ENCODE assay signal across 1 cellular context in the genomic region with DNA sequence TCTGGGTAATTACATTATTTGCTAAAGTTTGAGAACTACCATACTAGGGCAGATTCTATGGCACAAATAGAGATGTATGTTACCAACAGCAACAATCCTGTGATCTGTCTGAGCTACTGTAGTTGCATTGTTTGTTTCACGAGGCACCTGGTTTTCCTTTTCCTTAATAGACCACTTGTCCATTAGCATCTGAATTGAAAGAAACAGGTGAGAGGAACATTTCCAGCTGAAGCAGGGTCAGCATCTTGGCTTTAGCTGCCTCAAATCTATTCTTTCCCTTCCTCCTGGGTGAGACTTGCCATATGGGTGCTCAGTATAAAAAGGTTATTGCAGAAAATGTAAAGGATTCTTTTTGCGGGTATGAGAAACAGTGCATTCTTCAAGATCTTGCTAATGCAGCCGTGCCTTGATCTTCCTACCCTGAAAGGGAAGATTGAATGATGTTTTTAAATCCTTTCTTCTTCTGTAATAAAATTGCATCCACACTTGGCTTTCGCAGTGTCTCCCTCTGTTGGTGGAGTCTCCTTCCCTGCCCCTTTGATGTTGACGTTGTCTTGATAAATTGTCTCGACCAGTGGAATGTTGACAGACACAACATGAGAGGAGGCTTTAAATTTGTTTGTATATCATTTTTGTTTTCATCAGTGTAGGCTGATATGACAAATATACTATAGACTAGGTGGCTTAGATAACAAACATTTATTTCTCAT.
TF ChIP-seq lines count a peak whose summit lies in the region.

No MANE protein-coding gene starts in this region.

TF ChIP-seq in GM23338, 12 proteins besides CTCF, POLR2A, EP300 and RAD21 (continued from another document):
- no peak for TF ChIP-seq ZNF331 (CRISPR knock-in tag; IDR thresholded peaks at IDR 0.05; ENCODE audit: low read depth)
- no peak for TF ChIP-seq ZNF114 (CRISPR knock-in tag; IDR thresholded peaks at IDR 0.05)
- TF ChIP-seq JUNB (IDR thresholded peaks at IDR 0.05; ENCODE audit: unreplicated experiment), result no peak
- TF ChIP-seq STAT1 (IDR thresholded peaks at IDR 0.05; ENCODE audit: unreplicated experiment), result no peak
- TF ChIP-seq POLR2AphosphoS5 (IDR thresholded peaks at IDR 0.05; ENCODE audit: low read depth), result no peak
- TF ChIP-seq, protein P1, sequence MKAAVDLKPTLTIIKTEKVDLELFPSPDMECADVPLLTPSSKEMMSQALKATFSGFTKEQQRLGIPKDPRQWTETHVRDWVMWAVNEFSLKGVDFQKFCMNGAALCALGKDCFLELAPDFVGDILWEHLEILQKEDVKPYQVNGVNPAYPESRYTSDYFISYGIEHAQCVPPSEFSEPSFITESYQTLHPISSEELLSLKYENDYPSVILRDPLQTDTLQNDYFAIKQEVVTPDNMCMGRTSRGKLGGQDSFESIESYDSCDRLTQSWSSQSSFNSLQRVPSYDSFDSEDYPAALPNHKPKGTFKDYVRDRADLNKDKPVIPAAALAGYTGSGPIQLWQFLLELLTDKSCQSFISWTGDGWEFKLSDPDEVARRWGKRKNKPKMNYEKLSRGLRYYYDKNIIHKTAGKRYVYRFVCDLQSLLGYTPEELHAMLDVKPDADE (IDR thresholded peaks at IDR 0.05), result no peak
- TF ChIP-seq, protein P2, sequence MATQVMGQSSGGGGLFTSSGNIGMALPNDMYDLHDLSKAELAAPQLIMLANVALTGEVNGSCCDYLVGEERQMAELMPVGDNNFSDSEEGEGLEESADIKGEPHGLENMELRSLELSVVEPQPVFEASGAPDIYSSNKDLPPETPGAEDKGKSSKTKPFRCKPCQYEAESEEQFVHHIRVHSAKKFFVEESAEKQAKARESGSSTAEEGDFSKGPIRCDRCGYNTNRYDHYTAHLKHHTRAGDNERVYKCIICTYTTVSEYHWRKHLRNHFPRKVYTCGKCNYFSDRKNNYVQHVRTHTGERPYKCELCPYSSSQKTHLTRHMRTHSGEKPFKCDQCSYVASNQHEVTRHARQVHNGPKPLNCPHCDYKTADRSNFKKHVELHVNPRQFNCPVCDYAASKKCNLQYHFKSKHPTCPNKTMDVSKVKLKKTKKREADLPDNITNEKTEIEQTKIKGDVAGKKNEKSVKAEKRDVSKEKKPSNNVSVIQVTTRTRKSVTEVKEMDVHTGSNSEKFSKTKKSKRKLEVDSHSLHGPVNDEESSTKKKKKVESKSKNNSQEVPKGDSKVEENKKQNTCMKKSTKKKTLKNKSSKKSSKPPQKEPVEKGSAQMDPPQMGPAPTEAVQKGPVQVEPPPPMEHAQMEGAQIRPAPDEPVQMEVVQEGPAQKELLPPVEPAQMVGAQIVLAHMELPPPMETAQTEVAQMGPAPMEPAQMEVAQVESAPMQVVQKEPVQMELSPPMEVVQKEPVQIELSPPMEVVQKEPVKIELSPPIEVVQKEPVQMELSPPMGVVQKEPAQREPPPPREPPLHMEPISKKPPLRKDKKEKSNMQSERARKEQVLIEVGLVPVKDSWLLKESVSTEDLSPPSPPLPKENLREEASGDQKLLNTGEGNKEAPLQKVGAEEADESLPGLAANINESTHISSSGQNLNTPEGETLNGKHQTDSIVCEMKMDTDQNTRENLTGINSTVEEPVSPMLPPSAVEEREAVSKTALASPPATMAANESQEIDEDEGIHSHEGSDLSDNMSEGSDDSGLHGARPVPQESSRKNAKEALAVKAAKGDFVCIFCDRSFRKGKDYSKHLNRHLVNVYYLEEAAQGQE (IDR thresholded peaks at IDR 0.05; ENCODE audit: unreplicated experiment), result no peak
- no peak for TF ChIP-seq CREB1 (CRISPR knock-in tag; IDR thresholded peaks at IDR 0.05; ENCODE audit: low read depth)
- TF ChIP-seq NANOG (IDR thresholded peaks at IDR 0.05; ENCODE audit: borderline replicate concordance), result no peak
- no peak for TF ChIP-seq EZH2phosphoT487 (IDR thresholded peaks at IDR 0.05; ENCODE audit: unreplicated experiment)
- TF ChIP-seq, protein P3, sequence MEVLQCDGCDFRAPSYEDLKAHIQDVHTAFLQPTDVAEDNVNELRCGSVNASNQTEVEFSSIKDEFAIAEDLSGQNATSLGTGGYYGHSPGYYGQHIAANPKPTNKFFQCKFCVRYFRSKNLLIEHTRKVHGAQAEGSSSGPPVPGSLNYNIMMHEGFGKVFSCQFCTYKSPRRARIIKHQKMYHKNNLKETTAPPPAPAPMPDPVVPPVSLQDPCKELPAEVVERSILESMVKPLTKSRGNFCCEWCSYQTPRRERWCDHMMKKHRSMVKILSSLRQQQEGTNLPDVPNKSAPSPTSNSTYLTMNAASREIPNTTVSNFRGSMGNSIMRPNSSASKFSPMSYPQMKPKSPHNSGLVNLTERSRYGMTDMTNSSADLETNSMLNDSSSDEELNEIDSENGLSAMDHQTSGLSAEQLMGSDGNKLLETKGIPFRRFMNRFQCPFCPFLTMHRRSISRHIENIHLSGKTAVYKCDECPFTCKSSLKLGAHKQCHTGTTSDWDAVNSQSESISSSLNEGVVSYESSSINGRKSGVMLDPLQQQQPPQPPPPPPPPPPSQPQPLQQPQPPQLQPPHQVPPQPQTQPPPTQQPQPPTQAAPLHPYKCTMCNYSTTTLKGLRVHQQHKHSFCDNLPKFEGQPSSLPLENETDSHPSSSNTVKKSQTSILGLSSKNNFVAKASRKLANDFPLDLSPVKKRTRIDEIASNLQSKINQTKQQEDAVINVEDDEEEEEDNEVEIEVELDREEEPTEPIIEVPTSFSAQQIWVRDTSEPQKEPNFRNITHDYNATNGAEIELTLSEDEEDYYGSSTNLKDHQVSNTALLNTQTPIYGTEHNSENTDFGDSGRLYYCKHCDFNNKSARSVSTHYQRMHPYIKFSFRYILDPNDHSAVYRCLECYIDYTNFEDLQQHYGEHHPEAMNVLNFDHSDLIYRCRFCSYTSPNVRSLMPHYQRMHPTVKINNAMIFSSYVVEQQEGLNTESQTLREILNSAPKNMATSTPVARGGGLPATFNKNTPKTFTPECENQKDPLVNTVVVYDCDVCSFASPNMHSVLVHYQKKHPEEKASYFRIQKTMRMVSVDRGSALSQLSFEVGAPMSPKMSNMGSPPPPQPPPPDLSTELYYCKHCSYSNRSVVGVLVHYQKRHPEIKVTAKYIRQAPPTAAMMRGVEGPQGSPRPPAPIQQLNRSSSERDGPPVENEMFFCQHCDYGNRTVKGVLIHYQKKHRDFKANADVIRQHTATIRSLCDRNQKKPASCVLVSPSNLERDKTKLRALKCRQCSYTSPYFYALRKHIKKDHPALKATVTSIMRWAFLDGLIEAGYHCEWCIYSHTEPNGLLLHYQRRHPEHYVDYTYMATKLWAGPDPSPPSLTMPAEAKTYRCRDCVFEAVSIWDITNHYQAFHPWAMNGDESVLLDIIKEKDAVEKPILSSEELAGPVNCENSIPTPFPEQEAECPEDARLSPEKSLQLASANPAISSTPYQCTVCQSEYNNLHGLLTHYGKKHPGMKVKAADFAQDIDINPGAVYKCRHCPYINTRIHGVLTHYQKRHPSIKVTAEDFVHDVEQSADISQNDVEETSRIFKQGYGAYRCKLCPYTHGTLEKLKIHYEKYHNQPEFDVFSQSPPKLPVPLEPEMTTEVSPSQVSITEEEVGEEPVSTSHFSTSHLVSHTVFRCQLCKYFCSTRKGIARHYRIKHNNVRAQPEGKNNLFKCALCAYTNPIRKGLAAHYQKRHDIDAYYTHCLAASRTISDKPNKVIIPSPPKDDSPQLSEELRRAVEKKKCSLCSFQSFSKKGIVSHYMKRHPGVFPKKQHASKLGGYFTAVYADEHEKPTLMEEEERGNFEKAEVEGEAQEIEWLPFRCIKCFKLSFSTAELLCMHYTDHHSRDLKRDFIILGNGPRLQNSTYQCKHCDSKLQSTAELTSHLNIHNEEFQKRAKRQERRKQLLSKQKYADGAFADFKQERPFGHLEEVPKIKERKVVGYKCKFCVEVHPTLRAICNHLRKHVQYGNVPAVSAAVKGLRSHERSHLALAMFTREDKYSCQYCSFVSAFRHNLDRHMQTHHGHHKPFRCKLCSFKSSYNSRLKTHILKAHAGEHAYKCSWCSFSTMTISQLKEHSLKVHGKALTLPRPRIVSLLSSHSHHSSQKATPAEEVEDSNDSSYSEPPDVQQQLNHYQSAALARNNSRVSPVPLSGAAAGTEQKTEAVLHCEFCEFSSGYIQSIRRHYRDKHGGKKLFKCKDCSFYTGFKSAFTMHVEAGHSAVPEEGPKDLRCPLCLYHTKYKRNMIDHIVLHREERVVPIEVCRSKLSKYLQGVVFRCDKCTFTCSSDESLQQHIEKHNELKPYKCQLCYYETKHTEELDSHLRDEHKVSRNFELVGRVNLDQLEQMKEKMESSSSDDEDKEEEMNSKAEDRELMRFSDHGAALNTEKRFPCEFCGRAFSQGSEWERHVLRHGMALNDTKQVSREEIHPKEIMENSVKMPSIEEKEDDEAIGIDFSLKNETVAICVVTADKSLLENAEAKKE (CRISPR knock-in tag; IDR thresholded peaks at IDR 0.05), result no peak
